Comparison of ENCODE assay signal across 23 cellular contexts in genomic region chr15:68427366-68427765, GRCh38. TPM values are rescaled to one million over a fixed set of nuclear protein-coding genes. Genes with fewer than 3 reads are reported as not detected.
A peak's percentile ranks its signal among the peaks of the same experiment; 100 is the strongest.
DNase-seq lines count a peak whose midpoint lies in the region; ATAC-seq, FAIRE-seq and TF ChIP-seq lines count a peak whose summit lies in the region.
"Had no signal": no experiment of that assay in that cellular context is flagged by ENCODE, and none has a peak within 500 bp of the region (broad histone marks: within the 10 kb centered on the region; RNA-seq: fewer than 3 reads in every experiment).

No MANE protein-coding gene starts in this region.

- intact Hi-C loops in spleen (cut with DNase I; ENCODE audit: low total_unique reads): no loop called here

- no peaks in the 10 kb centered on the region for H3K9me3 ChIP-seq in RWPE2 (ENCODE audit: severe bottlenecking)
- no peaks in the 10 kb centered on the region for H3K9me3 ChIP-seq in mesenchymal stem cell (ENCODE audit: control insufficient read depth, low read length)
- H3K9me3 ChIP-seq in spleen: no peaks in the 10 kb centered on the region

- no peak overlapping the region for H3K4ac ChIP-seq in mesenchymal stem cell (ENCODE audit: low read depth in 1 of 2, low read length in 2 of 2)

- H3K9ac ChIP-seq in mesenchymal stem cell (ENCODE audit: low read length): no peak overlapping the region

- H3K14ac ChIP-seq in mesenchymal stem cell (ENCODE audit: low read length in 2 of 2): no peak overlapping the region

- peaks cover 9% of the 10 kb centered on the region for H3K79me1 ChIP-seq in mesenchymal stem cell (replicated peaks; ENCODE audit: low read length, poor library complexity, severe bottlenecking)

- H3K4me2 ChIP-seq in mesenchymal stem cell (ENCODE audit: low read length, poor library complexity, severe bottlenecking): peak overlapping the region; percentile 40

- no peak; the same call in 2 of the 3 replicates for ATAC-seq in RWPE2 (ENCODE audit: low read depth)
- no peak for ATAC-seq in HG03095 (IDR thresholded peaks at IDR 0.05; ENCODE audit: unreplicated experiment)
- ATAC-seq: activated CD4-positive, alpha-beta T cell treated with anti-CD3 and anti-CD28 coated beads for 36 hours; activated naive CD4-positive, alpha-beta T cell treated with anti-CD3 and anti-CD28 coated beads, Interleukin-2, amount 50 U/mL, for 72 hours; CD8-positive, alpha-beta T cell; effector memory CD8-positive, alpha-beta T cell; left colon; natural killer cell treated with Interleukin-12 subunit alpha and Interleukin-12 subunit beta and Interleukin-15 and Interleukin-18, amount 100 ng/mL, for 72 hours had no signal

- H3K18ac ChIP-seq in mesenchymal stem cell (ENCODE audit: low read depth in 1 of 2, low read length in 2 of 2): peak overlapping the region in 1 of 2 experiments; percentile 46

- H2AK5ac ChIP-seq in mesenchymal stem cell (ENCODE audit: low read length, severe bottlenecking): peak overlapping the region; percentile 82

- TF ChIP-seq CTCF in RWPE2 (IDR thresholded peaks at IDR 0.05; ENCODE audit: poor library complexity, severe bottlenecking) (no peak), spleen (IDR thresholded peaks at IDR 0.05 in 8 of 11, conservative IDR thresholded peaks at IDR 0.05 in 3 of 11) (no peak)

- H4K91ac ChIP-seq in mesenchymal stem cell (ENCODE audit: low read length): peak overlapping the region; percentile 54

- peak overlapping the region; percentile 35 to 43 for H2BK12ac ChIP-seq in mesenchymal stem cell (ENCODE audit: low read length in 2 of 2)

- peaks cover 28% of the 10 kb centered on the region for H3K27me3 ChIP-seq in RWPE2 (ENCODE audit: insufficient read depth, poor library complexity, severe bottlenecking)
- peaks cover 0 to 43% of the 10 kb centered on the region in 2 experiments for H3K27me3 ChIP-seq in mesenchymal stem cell (ENCODE audit: control insufficient read depth in 1 of 2, insufficient read depth in 1 of 2, low read length in 2 of 2)
- H3K27me3 ChIP-seq in spleen (replicated peaks in 1 of 7): peaks cover 0 to 41% (median 20%) of the 10 kb centered on the region in 7 donors

- H3K23ac ChIP-seq in mesenchymal stem cell (ENCODE audit: low read length in 2 of 2): no peak overlapping the region

- H2BK15ac ChIP-seq in mesenchymal stem cell (ENCODE audit: low read depth, poor library complexity, severe bottlenecking): no peak overlapping the region

- H3K36me3 ChIP-seq in RWPE2 (ENCODE audit: low read depth) (no peaks in the 10 kb centered on the region), mesenchymal stem cell (ENCODE audit: control insufficient read depth in 1 of 2, insufficient read depth in 2 of 2, low read depth in 1 of 2, low read length in 2 of 2) (peaks cover 0 to 27% of the 10 kb centered on the region in 2 experiments), spleen (no peaks in the 10 kb centered on the region)

- H2BK5ac ChIP-seq in mesenchymal stem cell (ENCODE audit: low read depth, low read length, poor library complexity, severe bottlenecking): no peak overlapping the region

- H2AFZ ChIP-seq in mesenchymal stem cell (ENCODE audit: low read depth, low read length): no peak overlapping the region

- no peak for TF ChIP-seq POLR2A in GM12891 (IDR thresholded peaks at IDR 0.05; ENCODE audit: low read depth, low read length)
- TF ChIP-seq POLR2A in spleen (IDR thresholded peaks at IDR 0.05): no peak

- WGBS in mesenchymal stem cell: 61% methylated on average over 1 of the region's 3 CpGs
- 18 to 42% (median 35%) methylated on average over 3 of the region's 3 CpGs for WGBS in spleen, 5 donors

- DNase-seq in A172 (ENCODE audit: low spot score) (peak; percentile 22), GM12891 (ENCODE audit: insufficient read length, low spot score) (no peak), RWPE2 (ENCODE audit: low spot score) (peak; percentile 25), mesenchymal stem cell (no peak), spleen (no peak), NCI-H748 treated with DMSO at 0.1 percent for 48 hours (lab: John Stamatoyannopoulos, UW) (no peak), amniotic stem cell (lab: John Stamatoyannopoulos, UW) (no peak)
- DNase-seq: ACHN; activated CD4-positive, alpha-beta T cell treated with anti-CD3 and anti-CD28 coated beads for 36 hours; CD8-positive, alpha-beta T cell; DMS153; effector memory CD8-positive, alpha-beta T cell; GF-D8; left colon; MM.1S; NCI-H187; NCI-H345; stimulated activated CD4-positive, alpha-beta T cell treated with anti-CD3 and anti-CD28 coated beads, Interleukin-4, amount 100 ng/mL, for 24 hours had no signal

- no peak for FAIRE-seq in GM12891 (lab: Jason Lieb, UNC)

- no peak overlapping the region for H3K4me3 ChIP-seq in RWPE2 (ENCODE audit: severe bottlenecking)
- H3K4me3 ChIP-seq in mesenchymal stem cell (ENCODE audit: insufficient read depth in 1 of 2, low read depth in 1 of 2, low read length in 2 of 2): no peak overlapping the region
- no peak overlapping the region for H3K4me3 ChIP-seq in spleen

- no peaks in the 10 kb centered on the region for H3K4me1 ChIP-seq in RWPE2 (ENCODE audit: insufficient read depth, poor library complexity, severe bottlenecking)
- H3K4me1 ChIP-seq in mesenchymal stem cell (ENCODE audit: control insufficient read depth, insufficient read depth, low read depth, low read length): peaks cover 48% of the 10 kb centered on the region
- H3K4me1 ChIP-seq in spleen: peaks cover 0 to 25% (median 14%) of the 10 kb centered on the region in 6 donors

- H3K27ac ChIP-seq in RWPE2 (ENCODE audit: poor library complexity, severe bottlenecking) (no peak overlapping the region), mesenchymal stem cell (ENCODE audit: low read length, poor library complexity, severe bottlenecking) (peak overlapping the region; percentile 83), spleen (no peak overlapping the region)

- no peak overlapping the region for H2BK120ac ChIP-seq in mesenchymal stem cell (ENCODE audit: low read depth, low read length)

- no peak overlapping the region for H4K8ac ChIP-seq in mesenchymal stem cell (ENCODE audit: low read length)

TF ChIP-seq in GM12891, 5 proteins besides CTCF, POLR2A, EP300 and RAD21:
- TF ChIP-seq TAF1 (IDR thresholded peaks at IDR 0.05; ENCODE audit: low read depth, low read length) (no peak), SPI1 (IDR thresholded peaks at IDR 0.05; ENCODE audit: low read depth, low read length) (peak; percentile 67)

RNA-seq across cellular contexts. Expression of gene ITGA11, which starts 4.6 kb away (rescaled TPM):
- total RNA-seq in A172 (2014; rRNA removed; shearing (Covaris generic)): 0.72 and 1.9 TPM in 2 replicates
- 0.01 TPM for polyA plus RNA-seq in GM12891 (2012; ENCODE audit: low read depth, missing spikeins)
- 146 TPM for polyA plus RNA-seq in mesenchymal stem cell (2013, experiment 1 of 2)
- 150 TPM for polyA plus RNA-seq in mesenchymal stem cell (2013, experiment 2 of 2)
- total RNA-seq in spleen: 10 to 100 TPM in 1 of 7 donors, 1 to 10 TPM in 6; 4.7 to 17.2 (median 7.2) TPM
- polyA plus RNA-seq in spleen: 1 to 10 TPM in 1 of 3 donors, under 1 TPM in 2; 0.27 to 1.1 (median 0.37) TPM
- total RNA-seq: CD8-positive, alpha-beta T cell; progenitor cell of endocrine pancreas had no signal
- polyA plus RNA-seq: IgD-negative memory B cell had no signal

Comparison
In these comparisons a context has a peak if more than half of its experiments do, and no peak if none do; other contexts are left out.
1. DNase-seq: peak in A172 (single experiment) and RWPE2 (single experiment); none in GM12891 (single experiment), mesenchymal stem cell (single experiment), spleen (single experiment), NCI-H748 treated with DMSO at 0.1 percent for 48 hours (single experiment) and amniotic stem cell (single experiment).